In the genomic region with DNA sequence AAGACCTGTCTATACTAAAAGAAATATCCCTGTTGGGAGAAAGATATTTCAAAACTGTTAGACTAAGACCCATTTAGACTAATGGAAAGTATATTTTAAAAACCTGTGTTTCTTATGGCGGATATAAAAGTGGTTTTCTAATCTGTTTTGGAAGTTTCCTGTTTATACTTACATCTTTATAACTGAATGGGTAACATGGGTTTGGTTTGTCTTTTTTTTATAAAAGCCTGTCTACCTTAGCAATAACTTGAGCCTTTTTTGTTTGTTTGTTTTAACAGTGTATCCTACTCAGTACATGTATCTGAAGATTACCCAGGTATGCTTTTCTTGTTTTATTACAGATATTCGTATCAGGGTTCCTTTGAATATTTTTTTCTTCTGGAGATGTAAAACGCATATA, we compare ENCODE assay signal across 24 cellular contexts.
DNase-seq lines count a peak whose midpoint lies in the region; ATAC-seq and TF ChIP-seq lines count a peak whose summit lies in the region.
"Had no signal": no experiment of that assay in that cellular context is flagged by ENCODE, and none has a peak within 500 bp of the region (broad histone marks: within the 10 kb centered on the region; RNA-seq: fewer than 3 reads in every experiment).

No MANE protein-coding gene starts in this region.

- peaks cover 63% of the 10 kb centered on the region for H3K4me1 Mint-ChIP-seq in CD4-positive, alpha-beta T cell (ENCODE audit: low read depth)
- H3K4me1 Mint-ChIP-seq in CD8-positive, alpha-beta memory T cell, result peaks cover 69 to 86% (median 85%) of the 10 kb centered on the region in 3 donors
- H3K4me1 Mint-ChIP-seq in activated CD4-positive, alpha-beta memory T cell treated with anti-CD3 and anti-CD28 coated beads, Interleukin-2, amount 10 ng/mL, durations not matched to agents 7 days and 5 days, result peaks cover 50% of the 10 kb centered on the region
- H3K4me1 Mint-ChIP-seq in immature natural killer cell, result peaks cover 62 to 90% of the 10 kb centered on the region in 2 donors

- H3K36me3 ChIP-seq in CD8-positive, alpha-beta memory T cell (ENCODE audit: insufficient read depth, low read length), result no peaks in the 10 kb centered on the region
- H3K36me3 ChIP-seq: adrenal gland, lower lobe of right lung, stomach, transverse colon had no signal

- no peak for DNase-seq in CD4-positive, alpha-beta T cell
- DNase-seq in CD8-positive, alpha-beta memory T cell, result peak in 1 of 5 donors; percentile 45
- no peak for DNase-seq in activated CD4-positive, alpha-beta memory T cell treated with anti-CD3 and anti-CD28 coated beads, Interleukin-2, amount 10 ng/mL, durations not matched to agents 7 days and 5 days
- DNase-seq in immature natural killer cell, result peak in 1 of 3 donors; percentile 15
- no peak for DNase-seq in NCI-H1105 treated with DMSO at 0.1 percent for 48 hours (lab: John Stamatoyannopoulos, UW)
- DNase-seq in posterior cingulate gyrus, result no peak
- no peak for DNase-seq in right cardiac atrium
- DNase-seq: activated CD8-positive, alpha-beta memory T cell treated with anti-CD3 and anti-CD28 coated beads, Interleukin-2, amount 50 U/mL, for 48 hours; adrenal gland; COR-L47; lower lobe of right lung; NCI-H1092; NCI-H1930; NCI-H226; NCI-H748 treated with DMSO at 0.1 percent for 48 hours; occipital lobe; Right ventricle myocardium superior; stimulated activated CD4-positive, alpha-beta T cell treated with anti-CD3 and anti-CD28 coated beads, Interleukin-4, amount 100 ng/mL, for 24 hours; stomach; SW 1271; transverse colon had no signal

- no peaks in the 10 kb centered on the region for H3K27me3 ChIP-seq in CD4-positive, alpha-beta T cell (ENCODE audit: control insufficient read depth, insufficient read depth, low read length)
- no peaks in the 10 kb centered on the region for H3K27me3 ChIP-seq in CD8-positive, alpha-beta memory T cell (ENCODE audit: insufficient read depth, low read length, poor library complexity, severe bottlenecking)
- no peaks in the 10 kb centered on the region for H3K27me3 ChIP-seq in right cardiac atrium (ENCODE audit: control insufficient read depth, insufficient read depth)
- H3K27me3 ChIP-seq: adrenal gland, stomach, transverse colon had no signal

- peak overlapping the region; percentile 90 for H3K27ac Mint-ChIP-seq in CD4-positive, alpha-beta T cell
- H3K27ac Mint-ChIP-seq in CD8-positive, alpha-beta memory T cell, result peak overlapping the region; percentile 81 to 91 (median 88)
- H3K27ac Mint-ChIP-seq in activated CD4-positive, alpha-beta memory T cell treated with anti-CD3 and anti-CD28 coated beads, Interleukin-2, amount 10 ng/mL, durations not matched to agents 7 days and 5 days, result peak overlapping the region; percentile 50
- H3K27ac Mint-ChIP-seq in immature natural killer cell, result peak overlapping the region; percentile 62 to 91 (median 85)

- no peak for TF ChIP-seq CTCF in CD4-positive, alpha-beta T cell (IDR thresholded peaks at IDR 0.05)

- H3K36me3 Mint-ChIP-seq in CD4-positive, alpha-beta T cell (ENCODE audit: low read depth), result peaks cover 30% of the 10 kb centered on the region
- H3K36me3 Mint-ChIP-seq in CD8-positive, alpha-beta memory T cell, result peaks cover 2 to 42% (median 7%) of the 10 kb centered on the region in 3 donors
- peaks cover 44% of the 10 kb centered on the region for H3K36me3 Mint-ChIP-seq in activated CD4-positive, alpha-beta memory T cell treated with anti-CD3 and anti-CD28 coated beads, Interleukin-2, amount 10 ng/mL, durations not matched to agents 7 days and 5 days (ENCODE audit: low read depth)
- H3K36me3 Mint-ChIP-seq in immature natural killer cell, result peaks cover 4 to 8% (median 7%) of the 10 kb centered on the region in 3 donors

- 87% methylated on average over 3 of the region's 3 CpGs for WGBS in right cardiac atrium

- H3K4me1 ChIP-seq in CD8-positive, alpha-beta memory T cell (ENCODE audit: insufficient read depth, low read length), result peaks cover 53% of the 10 kb centered on the region
- H3K4me1 ChIP-seq in right cardiac atrium (ENCODE audit: control insufficient read depth, insufficient read depth, low read length), result no peaks in the 10 kb centered on the region

- peaks cover 3% of the 10 kb centered on the region for H3K9me3 Mint-ChIP-seq in CD4-positive, alpha-beta T cell
- peaks cover 0 to 4% (median 1%) of the 10 kb centered on the region in 5 donors for H3K9me3 Mint-ChIP-seq in CD8-positive, alpha-beta memory T cell
- no peaks in the 10 kb centered on the region for H3K9me3 Mint-ChIP-seq in activated CD4-positive, alpha-beta memory T cell treated with anti-CD3 and anti-CD28 coated beads, Interleukin-2, amount 10 ng/mL, durations not matched to agents 7 days and 5 days
- no peaks in the 10 kb centered on the region for H3K9me3 Mint-ChIP-seq in immature natural killer cell

- H3K27ac ChIP-seq in CD4-positive, alpha-beta T cell (ENCODE audit: low read depth, low read length), result no peak overlapping the region
- H3K27ac ChIP-seq in CD8-positive, alpha-beta memory T cell (ENCODE audit: low read depth, low read length), result no peak overlapping the region
- no peak overlapping the region for H3K27ac ChIP-seq in right cardiac atrium (ENCODE audit: low read length)
- H3K27ac ChIP-seq: adrenal gland, coronary artery, lower lobe of right lung, transverse colon had no signal

- CTCF ChIA-PET in CD4-positive, alpha-beta T cell (lab: Charles Lee), result interaction anchor here (1.2 to 3.3 kb wide), 3 partner anchors 166 to 309 kb away, joined by 3 to 10 read pairs (median 6); partner anchors contain the start of gene EMB
- CTCF ChIA-PET in CD8-positive, alpha-beta memory T cell (lab: Charles Lee), result interaction anchor here (0.7 to 2.1 kb wide), 3 partner anchors 81 to 194 kb away, joined by 3 to 6 read pairs (median 4); no protein-coding TSS in a partner anchor
- CTCF ChIA-PET in activated CD4-positive, alpha-beta memory T cell treated with anti-CD3 and anti-CD28 coated beads, Interleukin-2, amount 10 ng/mL, durations not matched to agents 7 days and 5 days (lab: Charles Lee), result interaction anchor here (1.5 to 2.6 kb wide), 2 partner anchors 26 to 309 kb away, joined by 3 to 12 read pairs; partner anchors contain the start of gene EMB

- ATAC-seq in CD4-positive, alpha-beta T cell (ENCODE audit: poor library complexity), result peak; percentile 27
- ATAC-seq in GM21786 (IDR thresholded peaks at IDR 0.05; ENCODE audit: unreplicated experiment) (no peak), right cardiac atrium (no peak)
- ATAC-seq: activated CD4-positive, CD25-positive, alpha-beta regulatory T cell treated with anti-CD3 and anti-CD28 coated beads, Interleukin-2, amount 50 U/mL, for 24 hours; lower lobe of right lung had no signal

- H3K4me3 ChIP-seq in CD8-positive, alpha-beta memory T cell (ENCODE audit: low read length), result peak overlapping the region; percentile 1
- no peak overlapping the region for H3K4me3 ChIP-seq in right cardiac atrium (ENCODE audit: low read length)
- H3K4me3 ChIP-seq: adrenal gland, coronary artery, lower lobe of right lung, stomach, transverse colon had no signal

- no peaks in the 10 kb centered on the region for H3K27me3 Mint-ChIP-seq in CD4-positive, alpha-beta T cell
- no peaks in the 10 kb centered on the region for H3K27me3 Mint-ChIP-seq in CD8-positive, alpha-beta memory T cell
- no peaks in the 10 kb centered on the region for H3K27me3 Mint-ChIP-seq in activated CD4-positive, alpha-beta memory T cell treated with anti-CD3 and anti-CD28 coated beads, Interleukin-2, amount 10 ng/mL, durations not matched to agents 7 days and 5 days
- H3K27me3 Mint-ChIP-seq in immature natural killer cell (ENCODE audit: low read depth in 3 of 3), result peaks cover 0 to under 1% (median 0%) of the 10 kb centered on the region in 3 donors

- peak overlapping the region; percentile 78 for H3K4me3 Mint-ChIP-seq in CD4-positive, alpha-beta T cell
- peak overlapping the region; percentile 52 to 84 (median 77) for H3K4me3 Mint-ChIP-seq in CD8-positive, alpha-beta memory T cell
- peak overlapping the region; percentile 35 for H3K4me3 Mint-ChIP-seq in activated CD4-positive, alpha-beta memory T cell treated with anti-CD3 and anti-CD28 coated beads, Interleukin-2, amount 10 ng/mL, durations not matched to agents 7 days and 5 days
- peak overlapping the region; percentile 42 to 79 (median 65) for H3K4me3 Mint-ChIP-seq in immature natural killer cell

- intact Hi-C loops in CD4-positive, alpha-beta T cell (cut with DNase I, micrococcal nuclease), result loop anchor here (2.0 to 10.0 kb wide), 5 partner anchors 83 to 313 kb away; partner anchors contain the start of genes EMB (in 1 of the 2) and PARP8 (in 1 of the 2)
- intact Hi-C loops in posterior cingulate gyrus (cut with DNase I), result no loop called here
- intact Hi-C loops in right cardiac atrium (cut with DNase I), result no loop called here

- POLR2A ChIA-PET in CD4-positive, alpha-beta T cell (lab: Charles Lee), result no interaction called here
- POLR2A ChIA-PET in CD8-positive, alpha-beta memory T cell (lab: Charles Lee), result no interaction called here
- POLR2A ChIA-PET in activated CD4-positive, alpha-beta memory T cell treated with anti-CD3 and anti-CD28 coated beads, Interleukin-2, amount 10 ng/mL, durations not matched to agents 7 days and 5 days (lab: Charles Lee), result no interaction called here

- H3K9me3 ChIP-seq in CD4-positive, alpha-beta T cell (ENCODE audit: control insufficient read depth, low read length), result no peaks in the 10 kb centered on the region
- no peaks in the 10 kb centered on the region for H3K9me3 ChIP-seq in CD8-positive, alpha-beta memory T cell (ENCODE audit: low read length)
- H3K9me3 ChIP-seq in right cardiac atrium (ENCODE audit: control insufficient read depth, low read length), result no peaks in the 10 kb centered on the region
- H3K9me3 ChIP-seq: adrenal gland, lower lobe of right lung, stomach, transverse colon had no signal

Comparison
In these comparisons a context has a peak if more than half of its experiments do, and no peak if none do; other contexts are left out.
1. intact Hi-C loops: an anchor here in CD4-positive, alpha-beta T cell (2.0 to 10.0 kb wide); none called in posterior cingulate gyrus and right cardiac atrium.